ENCODE assay signal across 15 cellular contexts in genomic region chr21:46093668-46094400, GRCh38. TPM values are rescaled to one million over a fixed set of nuclear protein-coding genes. Genes with fewer than 3 reads are reported as not detected.
DNase-seq lines count a peak whose midpoint lies in the region; ATAC-seq, FAIRE-seq and TF ChIP-seq lines count a peak whose summit lies in the region.
"Had no signal": no experiment of that assay in that cellular context is flagged by ENCODE, and none has a peak within 500 bp of the region (broad histone marks: within the 10 kb centered on the region; RNA-seq: fewer than 3 reads in every experiment).

No MANE protein-coding gene starts in this region.

- no peaks in the 10 kb centered on the region for H3K27me3 ChIP-seq in endodermal cell (ENCODE audit: control insufficient read depth, insufficient read depth, low read length, poor library complexity, severe bottlenecking)
- no peaks in the 10 kb centered on the region for H3K27me3 ChIP-seq in osteoblast (ENCODE audit: insufficient read depth, low read length)
- H3K27me3 ChIP-seq: cardiac muscle cell had no signal

- FAIRE-seq in GM12892 (lab: Jason Lieb, UNC), result no peak

- H3K27ac ChIP-seq in endodermal cell (ENCODE audit: low read depth, low read length) (no peak overlapping the region), osteoblast (ENCODE audit: low read depth, low read length) (peak overlapping the region; percentile 96)
- H3K27ac ChIP-seq: cardiac muscle cell, epithelial cell of prostate had no signal

- no peak for ATAC-seq in GM19463 (IDR thresholded peaks at IDR 0.05; ENCODE audit: unreplicated experiment)
- ATAC-seq: left ventricle myocardium superior had no signal

- H3K4me1 ChIP-seq in endodermal cell (ENCODE audit: control insufficient read depth, insufficient read depth, low read length) (no peaks in the 10 kb centered on the region), osteoblast (ENCODE audit: insufficient read depth, low read length) (peaks cover 25% of the 10 kb centered on the region)

- TF ChIP-seq POLR2A in GM12892 (IDR thresholded peaks at IDR 0.05; ENCODE audit: low read depth, low read length), result no peak

- H3K4me3 ChIP-seq in endodermal cell (ENCODE audit: low read length) (no peak overlapping the region), osteoblast (ENCODE audit: insufficient read depth, low read length) (no peak overlapping the region)
- H3K4me3 ChIP-seq: cardiac muscle cell had no signal

- H3K9me3 Mint-ChIP-seq in endodermal cell, result peaks cover 33% of the 10 kb centered on the region

- WGBS in endodermal cell (ENCODE audit: insufficient coverage in 1 of 2, insufficient read length in 1 of 2), 2 experiments, result 87 to 92% methylated on average over 5 to 11 of the region's 11 CpGs

- peaks cover 3% of the 10 kb centered on the region for H3K27me3 Mint-ChIP-seq in endodermal cell (ENCODE audit: insufficient read depth)

- H3K9me3 ChIP-seq in endodermal cell (ENCODE audit: control insufficient read depth, low read length), result no peaks in the 10 kb centered on the region
- H3K9me3 ChIP-seq in osteoblast (ENCODE audit: low read depth, low read length), result no peaks in the 10 kb centered on the region

- no peak overlapping the region for H2AFZ ChIP-seq in osteoblast (ENCODE audit: low read length)

- no peaks in the 10 kb centered on the region for H3K36me3 Mint-ChIP-seq in endodermal cell (ENCODE audit: low read depth)

- DNase-seq in stimulated activated CD4-positive, alpha-beta T cell treated with anti-CD3 and anti-CD28 coated beads, Interleukin-4, amount 100 ng/mL, for 24 hours, result peak; percentile 2
- no peak for DNase-seq in stimulated activated CD4-positive, alpha-beta T cell treated with anti-CD3 and anti-CD28 coated beads, Interleukin-4, amount 100 ng/mL, for 4 hours
- DNase-seq in endodermal cell, result peak; percentile 50
- peak; percentile 42 for DNase-seq in osteoblast (ENCODE audit: insufficient read length, low spot score, missing footprints)
- DNase-seq in NCI-H345 treated with DMSO at 0.1 percent for 48 hours (lab: John Stamatoyannopoulos, UW; ENCODE audit: unreplicated experiment), result no peak
- no peak for DNase-seq in kidney glomerular epithelial cell (lab: John Stamatoyannopoulos, UW)
- no peak for DNase-seq in GM12892 (ENCODE audit: insufficient read length)
- DNase-seq: activated CD4-positive, alpha-beta T cell treated with anti-CD3 and anti-CD28 coated beads for 4 hours; DMS 273 treated with DMSO at 0.1 percent for 48 hours; left ventricle myocardium superior; NCI-H1436 treated with DMSO at 0.1 percent for 48 hours; NCI-H510A had no signal

- no peaks in the 10 kb centered on the region for H4K20me1 ChIP-seq in osteoblast (ENCODE audit: insufficient read depth, low read length)

- peaks cover 19% of the 10 kb centered on the region for H3K79me2 ChIP-seq in osteoblast (ENCODE audit: insufficient read depth, low read length)

- TF ChIP-seq CTCF in endodermal cell (conservative IDR thresholded peaks at IDR 0.05) (no peak), osteoblast (IDR thresholded peaks at IDR 0.05; ENCODE audit: extremely low read depth, low read depth, low read length) (no peak)

- H3K4me2 ChIP-seq in osteoblast (ENCODE audit: insufficient read depth, low read length), result no peak overlapping the region

- H3K27ac Mint-ChIP-seq in endodermal cell, result no peak overlapping the region

- no peak overlapping the region for H3K4me3 Mint-ChIP-seq in endodermal cell

- H3K9ac ChIP-seq in endodermal cell (ENCODE audit: extremely low read depth, low read length, poor library complexity, severe bottlenecking), result no peak overlapping the region

- H3K36me3 ChIP-seq in endodermal cell (ENCODE audit: control insufficient read depth, insufficient read depth, low read length) (no peaks in the 10 kb centered on the region), osteoblast (ENCODE audit: insufficient read depth, low read length) (no peaks in the 10 kb centered on the region)
- H3K36me3 ChIP-seq: cardiac muscle cell had no signal

- peaks cover 3% of the 10 kb centered on the region for H3K4me1 Mint-ChIP-seq in endodermal cell

RNA-seq across cellular contexts. Expression of gene COL6A2, which starts 4.1 kb away (rescaled TPM):
- total RNA-seq in endodermal cell, result 100 to 1,000 TPM; 259 to 377 TPM
- polyA plus RNA-seq in endodermal cell (2013, experiment 1 of 2), result 117 TPM
- polyA plus RNA-seq in endodermal cell (2013, experiment 2 of 2), result 114 TPM
- total RNA-seq in osteoblast, result 1,184 and 1,265 TPM in 2 replicates
- 0.28 TPM for polyA plus RNA-seq in GM12892 (2012; ENCODE audit: missing spikeins)

Comparison
In these comparisons a context has a peak if more than half of its experiments do, and no peak if none do; other contexts are left out.
1. DNase-seq: peak in stimulated activated CD4-positive, alpha-beta T cell treated with anti-CD3 and anti-CD28 coated beads, Interleukin-4, amount 100 ng/mL, for 24 hours (single experiment), endodermal cell (single experiment) and osteoblast (single experiment); none in stimulated activated CD4-positive, alpha-beta T cell treated with anti-CD3 and anti-CD28 coated beads, Interleukin-4, amount 100 ng/mL, for 4 hours (0 of 2), NCI-H345 treated with DMSO at 0.1 percent for 48 hours (single experiment), kidney glomerular epithelial cell (single experiment) and GM12892 (single experiment).